In the genomic region with DNA sequence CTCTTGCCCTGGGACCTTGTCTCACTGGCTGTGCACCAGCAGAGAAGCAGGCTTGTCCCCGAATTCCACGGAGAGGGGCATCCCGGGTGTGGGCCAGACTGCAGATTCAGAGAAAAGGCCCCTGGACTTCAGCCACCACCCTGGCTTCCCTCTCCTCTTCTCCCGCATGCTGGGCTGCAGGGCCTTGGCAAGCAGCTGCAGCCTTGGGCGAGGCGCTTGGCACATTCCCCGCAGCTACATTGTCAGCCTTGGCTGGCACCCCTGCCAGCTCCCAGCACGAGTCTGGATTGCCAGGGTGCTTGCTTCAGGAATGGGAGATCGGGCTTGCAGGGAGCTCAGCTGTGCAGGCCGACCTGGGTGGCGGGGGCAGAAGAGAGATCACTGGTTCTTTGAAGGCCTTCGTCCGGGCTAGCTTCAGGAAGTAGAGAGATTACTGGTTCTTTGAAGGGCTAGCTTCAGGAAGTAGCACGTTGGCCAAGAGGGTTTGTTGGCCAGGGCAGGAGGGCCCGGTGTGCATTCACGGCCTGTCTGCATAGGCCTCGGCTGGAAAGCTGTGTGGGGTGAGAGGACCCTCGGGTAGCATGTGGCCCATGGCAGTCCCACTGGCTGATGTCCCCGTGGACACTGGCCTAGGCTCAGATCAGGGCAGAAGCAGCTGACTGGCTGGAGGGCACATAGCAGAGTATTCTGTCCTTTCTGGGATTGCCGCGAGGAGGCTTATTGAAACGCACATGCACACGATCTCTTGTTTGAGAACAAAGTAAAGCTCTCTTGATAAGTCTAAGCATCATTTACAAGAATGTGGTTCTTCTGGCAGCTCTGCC, we compare ENCODE assay signal across 6 cellular contexts. TPM values are rescaled to one million over a fixed set of nuclear protein-coding genes. Genes with fewer than 3 reads are reported as not detected.
A peak's percentile ranks its signal among the peaks of the same experiment; 100 is the strongest.
DNase-seq lines count a peak whose midpoint lies in the region; ATAC-seq, FAIRE-seq and TF ChIP-seq lines count a peak whose summit lies in the region.

No MANE protein-coding gene starts in this region.

- TF ChIP-seq EP300 in H1 (IDR thresholded peaks at IDR 0.05; ENCODE audit: borderline replicate concordance in 1 of 2, low read depth in 2 of 2, low read length in 2 of 2): no peak

- H2BK12ac ChIP-seq in H1 (ENCODE audit: low read depth, low read length): no peak overlapping the region

- TF ChIP-seq POLR2A in NB4 (IDR thresholded peaks at IDR 0.05; ENCODE audit: extremely low read depth, insufficient read length) (no peak), H1 (IDR thresholded peaks at IDR 0.05; ENCODE audit: control extremely low read depth in 1 of 2, low read depth in 2 of 2, low read length in 2 of 2) (no peak), erythroblast (IDR thresholded peaks at IDR 0.05; ENCODE audit: low read length) (no peak)

- H3K4me2 ChIP-seq in H1 (ENCODE audit: insufficient read depth in 1 of 2, low read depth in 2 of 2, low read length in 2 of 2): peak overlapping the region; percentile 33 to 51

- H3K14ac ChIP-seq in H1 (ENCODE audit: insufficient read length): no peak overlapping the region

- H2AK5ac ChIP-seq in H1 (ENCODE audit: low read depth, low read length): 0 out of 2 replicates have a peak overlapping the region, but pooled peaks have one; percentile 65

- H3K79me1 ChIP-seq in H1 (ENCODE audit: low read depth, low read length): peaks cover 3% of the 10 kb centered on the region; the same call in 1 of the 2 replicates

- H2BK20ac ChIP-seq in H1 (ENCODE audit: low read length): no peak overlapping the region

- no peak overlapping the region for H3K23ac ChIP-seq in H1 (ENCODE audit: insufficient read length)

- H3K23me2 ChIP-seq in H1 (ENCODE audit: low read depth, low read length): peaks cover 5% of the 10 kb centered on the region; the same call in 1 of the 2 replicates

- no peak for TF ChIP-seq CTCF in AG04450 (IDR thresholded peaks at IDR 0.05; ENCODE audit: low read depth, low read length)
- no peak for TF ChIP-seq CTCF in NB4 (IDR thresholded peaks at IDR 0.05; ENCODE audit: low read depth, low read length)
- TF ChIP-seq CTCF in H1 (IDR thresholded peaks at IDR 0.05; ENCODE audit: control extremely low read depth in 1 of 3, insufficient read depth in 1 of 3, low read depth in 1 of 3, low read length in 3 of 3): no peak

- CTCF ChIA-PET in AG04450 (lab: Charles Lee) (interaction anchor here (0.6 to 1.0 kb wide), 3 partner anchors 36 to 60 kb away, joined by 3 read pairs; no protein-coding TSS in a partner anchor), H1 (lab: Charles Lee; ENCODE audit: partially characterized antibody) (interaction anchor here (0.7 to 1.8 kb wide), 5 partner anchors 12 to 163 kb away, joined by 3 to 6 read pairs (median 4); no protein-coding TSS in a partner anchor)

- H3K4me1 ChIP-seq in H1 (replicated peaks in 1 of 4; ENCODE audit: control insufficient read depth in 3 of 4, insufficient read depth in 4 of 4, low read length in 3 of 4): peaks cover 0 to 24% (median 13%) of the 10 kb centered on the region in 4 experiments; a peak in 6 of 7 replicates

- 90% methylated on average over 17 of the region's 23 CpGs; no CpG with 5 or more reads in 1 of the 2 experiments for WGBS in H1 (ENCODE audit: extremely low coverage in 1 of 2, insufficient coverage in 1 of 2, insufficient read length in 1 of 2, insufficient replicate concordance in 2 of 2, low coverage in 1 of 2, low lambda C conversion rate in 2 of 2, missing lambda C conversion rate in 1 of 2), 2 experiments

- peak overlapping the region; percentile 19; the same call in 1 of the 2 replicates for H3K18ac ChIP-seq in H1 (ENCODE audit: extremely low read depth, low read length)

- peak overlapping the region; percentile 32; the same call in 1 of the 2 replicates for H2BK5ac ChIP-seq in H1 (ENCODE audit: low read depth, low read length)

- H3K4ac ChIP-seq in H1 (replicated peaks; ENCODE audit: insufficient read length, low read depth, low read length): no peak overlapping the region

- POLR2A ChIA-PET in AG04450 (lab: Yijun Ruan, JAX): no interaction called here
- POLR2A ChIA-PET in H1 (lab: Charles Lee; ENCODE audit: partially characterized antibody): interaction anchor here (0.6 to 2.0 kb wide), 7 partner anchors 9 to 680 kb away, joined by 3 to 11 read pairs (median 5); a partner anchor contains a TSS

- H4K8ac ChIP-seq in H1 (ENCODE audit: extremely low read depth, insufficient read depth, low read length): no peak overlapping the region

- H3K27ac ChIP-seq in AG04450 (ENCODE audit: low read depth, low read length) (no peak overlapping the region), H1 (ENCODE audit: low read depth, low read length) (no peak overlapping the region)

- H3K36me3 ChIP-seq in H1 (ENCODE audit: control insufficient read depth in 2 of 4, insufficient read depth in 4 of 4, low read length in 3 of 4): peaks cover 0 to 3% (median 0%) of the 10 kb centered on the region in 4 experiments; a peak in 1 of 8 replicates

- peaks cover 4 to 15% of the 10 kb centered on the region in 2 experiments for H4K20me1 ChIP-seq in H1 (replicated peaks in 1 of 2; ENCODE audit: control insufficient read depth in 1 of 2, insufficient read depth in 2 of 2, low read length in 2 of 2)

- H3K9me3 ChIP-seq in AG04450 (ENCODE audit: control insufficient read depth, insufficient read depth, low read length) (no peaks in the 10 kb centered on the region), H1 (ENCODE audit: insufficient read depth in 2 of 2, low read depth in 1 of 2, low read length in 1 of 2) (no peaks in the 10 kb centered on the region)

- TF ChIP-seq RAD21 in H1 (IDR thresholded peaks at IDR 0.05 in 1 of 2, conservative IDR thresholded peaks at IDR 0.05 in 1 of 2; ENCODE audit: low read depth in 2 of 2, low read length in 2 of 2): no peak

- no peak overlapping the region for H4K5ac ChIP-seq in H1 (ENCODE audit: insufficient read length, low read depth, low read length)

- peaks cover 0 to 12% of the 10 kb centered on the region in 2 experiments; a peak in 2 of 4 replicates for H3K79me2 ChIP-seq in H1 (ENCODE audit: control insufficient read depth in 1 of 2, insufficient read depth in 2 of 2, low read length in 2 of 2)

- DNase-seq in AG04450 (ENCODE audit: low read depth, low spot score) (no peak), NB4 (ENCODE audit: low read depth) (peak; percentile 43), H1 (ENCODE audit: low read depth in 1 of 2, low spot score in 2 of 2) (no peak), putamen (ENCODE audit: low spot score) (peak; percentile 74), erythroblast (lab: John Stamatoyannopoulos, UW) (no peak)

- FAIRE-seq in H1 (lab: Jason Lieb, UNC): no peak

- ATAC-seq in GM19455 (IDR thresholded peaks at IDR 0.05; ENCODE audit: unreplicated experiment): no peak

- no peak overlapping the region for H2BK15ac ChIP-seq in H1 (ENCODE audit: low read length)

- no peaks in the 10 kb centered on the region for H3K27me3 ChIP-seq in AG04450 (ENCODE audit: control insufficient read depth, insufficient read depth, low read length)
- H3K27me3 ChIP-seq in H1 (replicated peaks in 1 of 4; ENCODE audit: control insufficient read depth in 3 of 4, extremely low read depth in 1 of 4, insufficient read depth in 3 of 4, low read length in 3 of 4): no peaks in the 10 kb centered on the region

- H4K91ac ChIP-seq in H1 (replicated peaks; ENCODE audit: insufficient read length, low read length): no peak overlapping the region

- H3K4me3 ChIP-seq in AG04450 (ENCODE audit: low read depth, low read length) (peak overlapping the region; percentile 40), NB4 (ENCODE audit: low read depth, low read length) (no peak overlapping the region), H1 (ENCODE audit: extremely low read depth in 1 of 4, insufficient read depth in 2 of 4, low read depth in 3 of 4, low read length in 4 of 4) (peak overlapping the region in 1 of 4 experiments; percentile 24; a peak in 1 of 8 replicates)

- H2AFZ ChIP-seq in H1 (ENCODE audit: low read length): no peak overlapping the region

- H2BK120ac ChIP-seq in H1 (replicated peaks; ENCODE audit: low read depth, low read length): no peak overlapping the region

- H3K56ac ChIP-seq in H1 (replicated peaks; ENCODE audit: insufficient read length, low read depth, low read length): no peak overlapping the region

- no peak overlapping the region for H3K9ac ChIP-seq in H1 (replicated peaks in 1 of 4; ENCODE audit: extremely low read depth in 1 of 4, low read depth in 3 of 4, low read length in 3 of 4)

RNA-seq across cellular contexts. Expression of a gene that starts 2.7 kb away (rescaled TPM):
- 4.2 and 5.8 TPM in 2 replicates for polyA plus RNA-seq in AG04450 (2011; rRNA removed)
- polyA minus RNA-seq in AG04450 (2011; rRNA and poly(A)+ RNA removed): 7.6 and 9.1 TPM in 2 replicates
- total RNA-seq in H1 (2021; fragmentation: NEBNext Ultra II Directional; extraction: Animal tissue kit (Norgen Biotek cat#: 25700)): 4.6 and 6.6 TPM in 2 replicates
- 3.1 and 6.7 TPM in 2 replicates for polyA plus RNA-seq in H1 (2011; rRNA removed)
- 2.7 TPM for polyA plus RNA-seq in H1 (2011; cell fraction: cytosol; rRNA removed)
- polyA plus RNA-seq in H1 (2011; cell fraction: nucleus; rRNA removed): 13.0 TPM
- 2.4 to 5.1 TPM (median 4.0 TPM) in 4 replicates for polyA plus RNA-seq in H1 (2012, experiment 1 of 2)
- 2.2 TPM for polyA plus RNA-seq in H1 (2012, experiment 2 of 2)
- 4.2 TPM for polyA plus RNA-seq in H1 (2013, experiment 1 of 2)
- 3.9 TPM for polyA plus RNA-seq in H1 (2013, experiment 2 of 2)
- polyA minus RNA-seq in H1 (2011; rRNA and poly(A)+ RNA removed): 1.7 and 2.9 TPM in 2 replicates
- polyA minus RNA-seq in H1 (2011; cell fraction: cytosol; rRNA and poly(A)+ RNA removed): 2.4 TPM
- 6.6 TPM for polyA minus RNA-seq in H1 (2011; cell fraction: nucleus; rRNA and poly(A)+ RNA removed)

RNA-seq across cellular contexts. Expression of a gene that starts 3.1 kb away (rescaled TPM):
- polyA plus RNA-seq in AG04450 (2011; rRNA removed) (108 and 114 TPM in 2 replicates), H1 (2011; rRNA removed) (136 and 139 TPM in 2 replicates)
- 69.0 and 80.9 TPM in 2 replicates for polyA minus RNA-seq in AG04450 (2011; rRNA and poly(A)+ RNA removed)
- 157 and 159 TPM in 2 replicates for total RNA-seq in H1 (2021; fragmentation: NEBNext Ultra II Directional; extraction: Animal tissue kit (Norgen Biotek cat#: 25700))
- polyA plus RNA-seq in H1 (2011; cell fraction: cytosol; rRNA removed): 97.3 TPM
- polyA plus RNA-seq in H1 (2011; cell fraction: nucleus; rRNA removed): 116 TPM
- 156 to 161 TPM (median 158 TPM) in 4 replicates for polyA plus RNA-seq in H1 (2012, experiment 1 of 2)
- polyA plus RNA-seq in H1 (2012, experiment 2 of 2): 233 TPM
- 154 TPM for polyA plus RNA-seq in H1 (2013, experiment 1 of 2)
- 181 TPM for polyA plus RNA-seq in H1 (2013, experiment 2 of 2)
- polyA minus RNA-seq in H1 (2011; rRNA and poly(A)+ RNA removed): 84.2 and 123 TPM in 2 replicates
- polyA minus RNA-seq in H1 (2011; cell fraction: cytosol; rRNA and poly(A)+ RNA removed): 47.0 TPM
- 40.8 TPM for polyA minus RNA-seq in H1 (2011; cell fraction: nucleus; rRNA and poly(A)+ RNA removed)

RNA-seq across cellular contexts. Expression of a gene that starts 36.7 kb away (rescaled TPM):
- polyA plus RNA-seq in AG04450 (2011; rRNA removed) (4.6 and 5.5 TPM in 2 replicates), H1 (2011; rRNA removed) (1.2 and 1.6 TPM in 2 replicates)
- polyA minus RNA-seq in AG04450 (2011; rRNA and poly(A)+ RNA removed): 4.8 and 6.8 TPM in 2 replicates
- 2.7 TPM in 2 replicates for total RNA-seq in H1 (2021; fragmentation: NEBNext Ultra II Directional; extraction: Animal tissue kit (Norgen Biotek cat#: 25700))
- 1.8 TPM for polyA plus RNA-seq in H1 (2011; cell fraction: cytosol; rRNA removed)
- 11.4 TPM for polyA plus RNA-seq in H1 (2011; cell fraction: nucleus; rRNA removed)
- 1.4 to 3.3 TPM (median 2.3 TPM) in 4 replicates for polyA plus RNA-seq in H1 (2012, experiment 1 of 2)
- 0.62 TPM for polyA plus RNA-seq in H1 (2012, experiment 2 of 2)
- 2.4 TPM for polyA plus RNA-seq in H1 (2013, experiment 1 of 2)
- polyA plus RNA-seq in H1 (2013, experiment 2 of 2): 1.8 TPM
- 1.4 and 4.4 TPM in 2 replicates for polyA minus RNA-seq in H1 (2011; rRNA and poly(A)+ RNA removed)
- polyA minus RNA-seq in H1 (2011; cell fraction: cytosol; rRNA and poly(A)+ RNA removed): 1.1 TPM
- 3.7 TPM for polyA minus RNA-seq in H1 (2011; cell fraction: nucleus; rRNA and poly(A)+ RNA removed)

RNA-seq across cellular contexts. Expression of a gene that starts 39.6 kb away (rescaled TPM):
- 6.9 and 12.3 TPM in 2 replicates for polyA plus RNA-seq in AG04450 (2011; rRNA removed)
- polyA minus RNA-seq in AG04450 (2011; rRNA and poly(A)+ RNA removed): 18.4 and 30.5 TPM in 2 replicates
- 94.7 and 98.5 TPM in 2 replicates for total RNA-seq in H1 (2021; fragmentation: NEBNext Ultra II Directional; extraction: Animal tissue kit (Norgen Biotek cat#: 25700))
- polyA plus RNA-seq in H1 (2011; rRNA removed): 87.7 and 132 TPM in 2 replicates
- 71.7 TPM for polyA plus RNA-seq in H1 (2011; cell fraction: cytosol; rRNA removed)
- 267 TPM for polyA plus RNA-seq in H1 (2011; cell fraction: nucleus; rRNA removed)
- polyA plus RNA-seq in H1 (2012, experiment 1 of 2): 96.7 to 155 TPM (median 133 TPM) in 4 replicates
- 109 TPM for polyA plus RNA-seq in H1 (2012, experiment 2 of 2)
- 57.5 TPM for polyA plus RNA-seq in H1 (2013, experiment 1 of 2)
- 58.8 TPM for polyA plus RNA-seq in H1 (2013, experiment 2 of 2)
- polyA minus RNA-seq in H1 (2011; rRNA and poly(A)+ RNA removed): 66.1 and 98.8 TPM in 2 replicates
- 84.7 TPM for polyA minus RNA-seq in H1 (2011; cell fraction: cytosol; rRNA and poly(A)+ RNA removed)
- polyA minus RNA-seq in H1 (2011; cell fraction: nucleus; rRNA and poly(A)+ RNA removed): 67.3 TPM

RNA-seq across cellular contexts. Expression of a gene that starts 53.5 kb away (rescaled TPM):
- polyA plus RNA-seq in AG04450 (2011; rRNA removed): 0.27 and 0.51 TPM in 2 replicates
- 0.32 TPM in 1 of 2 replicates, not detected in the other for polyA minus RNA-seq in AG04450 (2011; rRNA and poly(A)+ RNA removed)
- total RNA-seq in H1 (2021; fragmentation: NEBNext Ultra II Directional; extraction: Animal tissue kit (Norgen Biotek cat#: 25700)): not detected in 2 replicates
- polyA plus RNA-seq in H1 (2011; rRNA removed): not detected in 2 replicates
- 0.01 TPM for polyA plus RNA-seq in H1 (2011; cell fraction: cytosol; rRNA removed)
- 0.30 TPM for polyA plus RNA-seq in H1 (2011; cell fraction: nucleus; rRNA removed)
- polyA plus RNA-seq in H1 (2012, experiment 1 of 2): 0.30 to 0.56 TPM (median 0.49 TPM) in 4 replicates
- 0.09 TPM for polyA plus RNA-seq in H1 (2012, experiment 2 of 2)
- polyA plus RNA-seq in H1 (2013, experiment 1 of 2): 0.06 TPM
- 0.04 TPM for polyA plus RNA-seq in H1 (2013, experiment 2 of 2)
- not detected in 2 replicates for polyA minus RNA-seq in H1 (2011; rRNA and poly(A)+ RNA removed)
- polyA minus RNA-seq in H1 (2011; cell fraction: cytosol; rRNA and poly(A)+ RNA removed): not detected
- not detected for polyA minus RNA-seq in H1 (2011; cell fraction: nucleus; rRNA and poly(A)+ RNA removed)

Comparison
In these comparisons a context has a peak if more than half of its experiments do, and no peak if none do; other contexts are left out.
1. DNase-seq: peak in NB4 (single experiment) and putamen (single experiment); none in AG04450 (single experiment), H1 (0 of 2) and erythroblast (0 of 2).